ENCODE assay signal across 18 cellular contexts in the genomic region with DNA sequence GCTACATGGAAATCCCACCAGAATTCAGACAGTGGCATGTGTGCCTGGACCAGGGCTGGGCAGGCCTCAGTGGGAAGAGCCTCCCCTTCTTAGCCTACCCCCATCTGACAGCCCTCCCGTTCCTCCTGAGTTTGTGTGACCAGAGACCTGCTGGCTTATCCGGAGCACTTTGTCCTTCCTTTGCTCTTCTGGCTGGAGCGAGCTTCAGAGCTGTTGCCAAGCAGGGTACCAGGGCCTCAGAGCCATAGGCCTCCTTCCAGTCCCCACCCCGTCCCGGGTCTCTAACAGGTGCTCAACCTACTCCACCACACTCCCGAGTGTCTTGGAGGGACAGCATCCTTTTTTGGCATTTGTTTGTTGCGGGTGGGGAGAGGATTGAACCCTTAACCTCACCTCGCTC. TPM values are rescaled to one million over a fixed set of nuclear protein-coding genes. Genes with fewer than 3 reads are reported as not detected.
DNase-seq lines count a peak whose midpoint lies in the region; ATAC-seq and TF ChIP-seq lines count a peak whose summit lies in the region.
"Had no signal": no experiment of that assay in that cellular context is flagged by ENCODE, and none has a peak within 500 bp of the region (broad histone marks: within the 10 kb centered on the region; RNA-seq: fewer than 3 reads in every experiment).

No MANE protein-coding gene starts in this region.

- CTCF ChIA-PET in CD4-positive, alpha-beta T cell (lab: Charles Lee) = no interaction called here
- CTCF ChIA-PET in WTC11 (lab: Charles Lee) = interaction anchor here (4.9 kb wide), 1 partner anchor 8 kb away, joined by 41 read pairs; no protein-coding TSS in a partner anchor

- H3K27ac Mint-ChIP-seq in CD4-positive, alpha-beta T cell = peak overlapping the region; percentile 29
- peak overlapping the region; percentile 78 for H3K27ac Mint-ChIP-seq in activated T-helper 17 cell treated with anti-CD3 and anti-CD28 coated beads, Interleukin-2, amount 50 U/mL, for 72 hours
- H3K27ac Mint-ChIP-seq in mesothelial cell of epicardium = peak overlapping the region; percentile 10
- H3K27ac Mint-ChIP-seq in WTC11 = no peak overlapping the region
- H3K27ac Mint-ChIP-seq: CD8-positive, alpha-beta T cell; GM23338; IgD-negative memory B cell had no signal

- POLR2A ChIA-PET in CD4-positive, alpha-beta T cell (lab: Charles Lee) = no interaction called here
- POLR2A ChIA-PET in WTC11 (lab: Charles Lee) = no interaction called here

- no peak overlapping the region for H3K9ac ChIP-seq in rectal smooth muscle tissue (ENCODE audit: low read length)

- H3K4me1 ChIP-seq in rectal smooth muscle tissue (ENCODE audit: control insufficient read depth, insufficient read depth, low read length) (peaks cover 45% of the 10 kb centered on the region), HAP-1 (no peaks in the 10 kb centered on the region)

- H3K36me3 Mint-ChIP-seq in CD4-positive, alpha-beta T cell (ENCODE audit: low read depth) = peaks cover 51% of the 10 kb centered on the region
- H3K36me3 Mint-ChIP-seq in activated T-helper 17 cell treated with anti-CD3 and anti-CD28 coated beads, Interleukin-2, amount 50 U/mL, for 72 hours (ENCODE audit: low read depth) = peaks cover 22% of the 10 kb centered on the region
- H3K36me3 Mint-ChIP-seq in mesothelial cell of epicardium (peaks cover 15% of the 10 kb centered on the region), WTC11 (no peaks in the 10 kb centered on the region; the same call in 1 of the 2 replicates)

- H3K4me3 ChIP-seq in rectal smooth muscle tissue (ENCODE audit: low read length) (no peak overlapping the region), HAP-1 (no peak overlapping the region)
- H3K4me3 ChIP-seq: GM12878, GM23338 had no signal

- TF ChIP-seq CTCF in CD4-positive, alpha-beta T cell (IDR thresholded peaks at IDR 0.05) = no peak
- TF ChIP-seq CTCF in mesothelial cell of epicardium (IDR thresholded peaks at IDR 0.05; ENCODE audit: unreplicated experiment) = no peak
- no peak for TF ChIP-seq CTCF in WTC11 (IDR thresholded peaks at IDR 0.05)

- DNase-seq in CD4-positive, alpha-beta T cell = no peak
- DNase-seq in mesothelial cell of epicardium (ENCODE audit: low spot score in 2 of 2, unreplicated experiment in 2 of 2) (no peak), WTC11 (ENCODE audit: low spot score) (no peak), HAP-1 (ENCODE audit: low spot score in 2 of 2) (no peak)
- DNase-seq: CD8-positive, alpha-beta T cell; DND-41; NCI-H1417; NCI-H187; NCI-H446; NCI-H526 had no signal

- H3K36me3 ChIP-seq in rectal smooth muscle tissue (ENCODE audit: control insufficient read depth, insufficient read depth, low read length) (peaks cover 5% of the 10 kb centered on the region), HAP-1 (replicated peaks) (peaks cover 14% of the 10 kb centered on the region)

- intact Hi-C loops in CD4-positive, alpha-beta T cell (cut with DNase I, micrococcal nuclease) = no loop called here

- ATAC-seq in CD4-positive, alpha-beta T cell (ENCODE audit: poor library complexity) = no peak
- ATAC-seq in activated T-helper 17 cell treated with anti-CD3 and anti-CD28 coated beads, Interleukin-2, amount 50 U/mL, for 72 hours (replicated peaks) = no peak
- ATAC-seq in WTC11 = no peak
- ATAC-seq in GM21825 (IDR thresholded peaks at IDR 0.05; ENCODE audit: unreplicated experiment) = no peak
- no peak for ATAC-seq in activated CD4-positive, CD25-positive, alpha-beta regulatory T cell treated with anti-CD3 and anti-CD28 coated beads, Interleukin-2, amount 50 U/mL, for 24 hours
- ATAC-seq: CD8-positive, alpha-beta T cell; GM12878; HCT116 had no signal

- H3K4me3 Mint-ChIP-seq in CD4-positive, alpha-beta T cell = no peak overlapping the region
- no peak overlapping the region for H3K4me3 Mint-ChIP-seq in activated T-helper 17 cell treated with anti-CD3 and anti-CD28 coated beads, Interleukin-2, amount 50 U/mL, for 72 hours
- H3K4me3 Mint-ChIP-seq in mesothelial cell of epicardium (no peak overlapping the region), WTC11 (no peak overlapping the region)
- H3K4me3 Mint-ChIP-seq: CD8-positive, alpha-beta T cell; GM23338; IgD-negative memory B cell had no signal

- H3K9me3 Mint-ChIP-seq in CD4-positive, alpha-beta T cell = no peaks in the 10 kb centered on the region
- H3K9me3 Mint-ChIP-seq in activated T-helper 17 cell treated with anti-CD3 and anti-CD28 coated beads, Interleukin-2, amount 50 U/mL, for 72 hours = no peaks in the 10 kb centered on the region
- H3K9me3 Mint-ChIP-seq in mesothelial cell of epicardium (no peaks in the 10 kb centered on the region), WTC11 (no peaks in the 10 kb centered on the region)
- H3K9me3 Mint-ChIP-seq: CD8-positive, alpha-beta T cell; GM23338; IgD-negative memory B cell had no signal

- in situ Hi-C loops in HAP-1 (cut with MboI; ENCODE audit: low sequenced_read_pairs) = no loop called here

- no peaks in the 10 kb centered on the region for H3K27me3 Mint-ChIP-seq in CD4-positive, alpha-beta T cell
- no peaks in the 10 kb centered on the region for H3K27me3 Mint-ChIP-seq in activated T-helper 17 cell treated with anti-CD3 and anti-CD28 coated beads, Interleukin-2, amount 50 U/mL, for 72 hours
- no peaks in the 10 kb centered on the region for H3K27me3 Mint-ChIP-seq in mesothelial cell of epicardium (ENCODE audit: low read depth)
- no peaks in the 10 kb centered on the region for H3K27me3 Mint-ChIP-seq in WTC11 (ENCODE audit: low read depth)
- H3K27me3 Mint-ChIP-seq: IgD-negative memory B cell had no signal

- H3K27me3 ChIP-seq in CD4-positive, alpha-beta T cell (ENCODE audit: control insufficient read depth, insufficient read depth, low read length) = no peaks in the 10 kb centered on the region
- H3K27me3 ChIP-seq in rectal smooth muscle tissue (ENCODE audit: control insufficient read depth, insufficient read depth, low read length) (no peaks in the 10 kb centered on the region), HAP-1 (ENCODE audit: low read depth) (no peaks in the 10 kb centered on the region)

- no peaks in the 10 kb centered on the region for H3K9me3 ChIP-seq in CD4-positive, alpha-beta T cell (ENCODE audit: control insufficient read depth, low read length)
- no peaks in the 10 kb centered on the region for H3K9me3 ChIP-seq in HAP-1

- H3K4me1 Mint-ChIP-seq in CD4-positive, alpha-beta T cell (ENCODE audit: low read depth) = peaks cover 18% of the 10 kb centered on the region
- H3K4me1 Mint-ChIP-seq in activated T-helper 17 cell treated with anti-CD3 and anti-CD28 coated beads, Interleukin-2, amount 50 U/mL, for 72 hours = peaks cover 13% of the 10 kb centered on the region
- H3K4me1 Mint-ChIP-seq in mesothelial cell of epicardium = peaks cover 18% of the 10 kb centered on the region
- H3K4me1 Mint-ChIP-seq in WTC11 = peaks cover 8% of the 10 kb centered on the region
- H3K4me1 Mint-ChIP-seq: IgD-negative memory B cell had no signal

- no peak overlapping the region for H3K27ac ChIP-seq in CD4-positive, alpha-beta T cell (ENCODE audit: low read depth, low read length)
- peak overlapping the region; percentile 72 for H3K27ac ChIP-seq in rectal smooth muscle tissue (ENCODE audit: low read depth, low read length)

TF ChIP-seq in WTC11, 78 proteins besides CTCF, POLR2A, EP300 and RAD21 (continues in another document):
- TF ChIP-seq, protein P1, sequence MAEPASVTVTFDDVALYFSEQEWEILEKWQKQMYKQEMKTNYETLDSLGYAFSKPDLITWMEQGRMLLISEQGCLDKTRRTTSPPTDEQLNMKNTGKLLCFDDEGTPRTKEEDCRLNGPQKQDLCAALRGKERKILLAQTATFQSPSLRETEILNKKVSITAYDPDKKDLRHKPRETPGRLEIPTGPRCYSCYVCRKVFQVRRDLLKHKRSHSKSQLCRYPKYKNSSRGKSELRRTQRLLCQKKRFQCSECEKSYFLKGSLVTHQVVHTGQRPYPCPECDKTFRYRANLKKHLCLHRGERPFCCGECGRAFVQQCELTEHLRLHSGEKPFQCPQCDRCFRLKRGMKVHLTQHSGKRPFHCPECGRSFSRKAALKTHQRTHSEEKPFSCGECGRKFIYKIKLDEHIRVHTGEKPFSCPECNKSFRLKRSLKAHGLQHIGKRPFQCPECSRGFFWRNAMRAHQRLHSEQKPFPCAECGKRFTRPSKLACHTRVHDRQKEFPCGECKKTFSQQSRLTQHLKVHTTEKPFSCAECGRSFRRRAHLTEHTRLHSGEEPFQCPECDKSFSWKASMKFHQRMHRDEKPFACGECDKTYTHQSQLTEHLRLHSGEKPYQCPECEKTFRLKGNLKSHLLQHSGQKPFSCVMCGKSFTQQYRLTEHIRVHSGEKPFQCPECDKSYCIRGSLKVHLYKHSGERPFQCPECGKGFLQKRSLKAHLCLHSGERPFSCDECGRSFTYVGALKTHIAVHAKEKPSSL (CRISPR knock-in tag; conservative IDR thresholded peaks at IDR 0.05) = no peak
- TF ChIP-seq, protein P2, sequence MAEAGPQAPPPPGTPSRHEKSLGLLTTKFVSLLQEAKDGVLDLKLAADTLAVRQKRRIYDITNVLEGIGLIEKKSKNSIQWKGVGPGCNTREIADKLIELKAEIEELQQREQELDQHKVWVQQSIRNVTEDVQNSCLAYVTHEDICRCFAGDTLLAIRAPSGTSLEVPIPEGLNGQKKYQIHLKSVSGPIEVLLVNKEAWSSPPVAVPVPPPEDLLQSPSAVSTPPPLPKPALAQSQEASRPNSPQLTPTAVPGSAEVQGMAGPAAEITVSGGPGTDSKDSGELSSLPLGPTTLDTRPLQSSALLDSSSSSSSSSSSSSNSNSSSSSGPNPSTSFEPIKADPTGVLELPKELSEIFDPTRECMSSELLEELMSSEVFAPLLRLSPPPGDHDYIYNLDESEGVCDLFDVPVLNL (CRISPR knock-in tag; IDR thresholded peaks at IDR 0.05; ENCODE audit: borderline replicate concordance, low read depth) = no peak
- TF ChIP-seq ATF1 (CRISPR knock-in tag; IDR thresholded peaks at IDR 0.05) (no peak), SMAD4 (CRISPR knock-in tag; IDR thresholded peaks at IDR 0.05) (no peak), IRF2 (CRISPR knock-in tag; IDR thresholded peaks at IDR 0.05; ENCODE audit: borderline replicate concordance, low read depth) (no peak)
- TF ChIP-seq, protein P3, sequence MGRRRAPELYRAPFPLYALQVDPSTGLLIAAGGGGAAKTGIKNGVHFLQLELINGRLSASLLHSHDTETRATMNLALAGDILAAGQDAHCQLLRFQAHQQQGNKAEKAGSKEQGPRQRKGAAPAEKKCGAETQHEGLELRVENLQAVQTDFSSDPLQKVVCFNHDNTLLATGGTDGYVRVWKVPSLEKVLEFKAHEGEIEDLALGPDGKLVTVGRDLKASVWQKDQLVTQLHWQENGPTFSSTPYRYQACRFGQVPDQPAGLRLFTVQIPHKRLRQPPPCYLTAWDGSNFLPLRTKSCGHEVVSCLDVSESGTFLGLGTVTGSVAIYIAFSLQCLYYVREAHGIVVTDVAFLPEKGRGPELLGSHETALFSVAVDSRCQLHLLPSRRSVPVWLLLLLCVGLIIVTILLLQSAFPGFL (CRISPR knock-in tag; IDR thresholded peaks at IDR 0.05; ENCODE audit: borderline replicate concordance) = no peak

RNA-seq across cellular contexts. Expression of a gene that starts 26.5 kb away (rescaled TPM):
- 10 to 100 TPM; 80.9 to 81.6 TPM for total RNA-seq in CD4-positive, alpha-beta T cell
- total RNA-seq in activated T-helper 17 cell treated with anti-CD3 and anti-CD28 coated beads, Interleukin-2, amount 50 U/mL, for 72 hours = 10 to 100 TPM; 60.0 to 73.9 TPM
- total RNA-seq in mesothelial cell of epicardium (74.3 to 85.3 TPM (median 79.2 TPM) in 3 replicates), WTC11 (2021) (36.3 to 40.3 TPM (median 36.8 TPM) in 3 replicates)
